In genomic region chr17:66135896-66136295, GRCh38 we compare ENCODE assay signal across 1 cellular context.
TF ChIP-seq lines count a peak whose summit lies in the region.

No MANE protein-coding gene starts in this region.

TF ChIP-seq in GM12878, 131 proteins besides CTCF, POLR2A, EP300 and RAD21 (continued from another document):
- TF ChIP-seq CEBPZ (IDR thresholded peaks at IDR 0.05; ENCODE audit: low read depth, low read length) = no peak
- TF ChIP-seq, protein P1, sequence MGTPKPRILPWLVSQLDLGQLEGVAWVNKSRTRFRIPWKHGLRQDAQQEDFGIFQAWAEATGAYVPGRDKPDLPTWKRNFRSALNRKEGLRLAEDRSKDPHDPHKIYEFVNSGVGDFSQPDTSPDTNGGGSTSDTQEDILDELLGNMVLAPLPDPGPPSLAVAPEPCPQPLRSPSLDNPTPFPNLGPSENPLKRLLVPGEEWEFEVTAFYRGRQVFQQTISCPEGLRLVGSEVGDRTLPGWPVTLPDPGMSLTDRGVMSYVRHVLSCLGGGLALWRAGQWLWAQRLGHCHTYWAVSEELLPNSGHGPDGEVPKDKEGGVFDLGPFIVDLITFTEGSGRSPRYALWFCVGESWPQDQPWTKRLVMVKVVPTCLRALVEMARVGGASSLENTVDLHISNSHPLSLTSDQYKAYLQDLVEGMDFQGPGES (IDR thresholded peaks at IDR 0.05) = no peak
- TF ChIP-seq NFYA (IDR thresholded peaks at IDR 0.05; ENCODE audit: borderline replicate concordance, low read depth, low read length) = no peak
- no peak for TF ChIP-seq ZSCAN29 (IDR thresholded peaks at IDR 0.05)
- no peak for TF ChIP-seq EED (IDR thresholded peaks at IDR 0.05; ENCODE audit: low read depth)
- TF ChIP-seq MYC (IDR thresholded peaks at IDR 0.05; ENCODE audit: insufficient read depth, insufficient read length, insufficient replicate concordance, low read length, severe bottlenecking) = no peak
- TF ChIP-seq RBBP5 (conservative IDR thresholded peaks at IDR 0.05) = no peak
- TF ChIP-seq JUNB (IDR thresholded peaks at IDR 0.05) = no peak
- TF ChIP-seq, protein P2, sequence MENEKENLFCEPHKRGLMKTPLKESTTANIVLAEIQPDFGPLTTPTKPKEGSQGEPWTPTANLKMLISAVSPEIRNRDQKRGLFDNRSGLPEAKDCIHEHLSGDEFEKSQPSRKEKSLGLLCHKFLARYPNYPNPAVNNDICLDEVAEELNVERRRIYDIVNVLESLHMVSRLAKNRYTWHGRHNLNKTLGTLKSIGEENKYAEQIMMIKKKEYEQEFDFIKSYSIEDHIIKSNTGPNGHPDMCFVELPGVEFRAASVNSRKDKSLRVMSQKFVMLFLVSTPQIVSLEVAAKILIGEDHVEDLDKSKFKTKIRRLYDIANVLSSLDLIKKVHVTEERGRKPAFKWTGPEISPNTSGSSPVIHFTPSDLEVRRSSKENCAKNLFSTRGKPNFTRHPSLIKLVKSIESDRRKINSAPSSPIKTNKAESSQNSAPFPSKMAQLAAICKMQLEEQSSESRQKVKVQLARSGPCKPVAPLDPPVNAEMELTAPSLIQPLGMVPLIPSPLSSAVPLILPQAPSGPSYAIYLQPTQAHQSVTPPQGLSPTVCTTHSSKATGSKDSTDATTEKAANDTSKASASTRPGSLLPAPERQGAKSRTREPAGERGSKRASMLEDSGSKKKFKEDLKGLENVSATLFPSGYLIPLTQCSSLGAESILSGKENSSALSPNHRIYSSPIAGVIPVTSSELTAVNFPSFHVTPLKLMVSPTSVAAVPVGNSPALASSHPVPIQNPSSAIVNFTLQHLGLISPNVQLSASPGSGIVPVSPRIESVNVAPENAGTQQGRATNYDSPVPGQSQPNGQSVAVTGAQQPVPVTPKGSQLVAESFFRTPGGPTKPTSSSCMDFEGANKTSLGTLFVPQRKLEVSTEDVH (IDR thresholded peaks at IDR 0.05; ENCODE audit: low read depth, partially characterized antibody) = no peak
- TF ChIP-seq ZNF274 (IDR thresholded peaks at IDR 0.05; ENCODE audit: insufficient read depth, insufficient read length) = no peak
